32 cellular contexts compared by ENCODE assay signal in the genomic region with DNA sequence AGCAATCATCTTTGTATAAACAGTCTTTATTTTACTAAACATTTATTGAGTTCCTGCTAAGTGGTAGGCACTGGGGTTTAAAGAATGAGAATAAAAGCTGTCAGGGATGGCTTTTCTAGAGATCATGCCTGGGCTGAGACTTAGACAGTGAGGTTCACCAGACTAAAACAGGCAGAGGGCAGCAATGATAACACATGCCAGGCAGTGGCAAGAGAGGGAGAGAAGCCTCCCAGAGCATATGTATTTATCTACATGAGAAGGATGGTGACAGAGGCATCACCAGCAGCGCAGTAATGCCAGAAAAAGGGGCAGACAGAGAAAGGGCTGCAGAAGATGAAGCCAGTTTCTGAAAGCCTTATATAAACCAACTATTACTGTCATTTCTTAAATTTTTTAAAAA.
"Had no signal": no experiment of that assay in that cellular context is flagged by ENCODE, and none has a peak within 500 bp of the region (broad histone marks: within the 10 kb centered on the region; RNA-seq: fewer than 3 reads in every experiment).

No MANE protein-coding gene starts in this region.

- H3K36me3 ChIP-seq: left lung, lower lobe of right lung, neural progenitor cell, neutrophil, right atrium auricular region, right lobe of liver, thyroid gland, transverse colon, upper lobe of left lung, vagina had no signal

- H3K4me1 ChIP-seq: left lung, lower lobe of right lung, neural progenitor cell, parathyroid adenoma, right atrium auricular region, right lobe of liver, thyroid gland, upper lobe of left lung, vagina had no signal

- ATAC-seq: left colon; left lung; lower lobe of right lung; natural killer cell; right lobe of liver; stimulated activated memory B cell treated with anti-CD40 and anti-IgM and Interleukin-4, amounts not matched to agents 10 μg/mL and 1 μg/mL and 100 μg/mL, for 72 hours; stimulated activated naive CD8-positive, alpha-beta T cell treated with anti-CD3 and anti-CD28 coated beads, Interleukin-15, amount 100 ng/mL, for 72 hours had no signal

- H3K27me3 ChIP-seq: neural progenitor cell, neutrophil, right atrium auricular region, right lobe of liver, testis, thyroid gland, upper lobe of left lung, vagina had no signal

- H3K4me3 Mint-ChIP-seq: immature natural killer cell; mesothelial cell of epicardium; naive B cell; natural killer cell; nephron progenitor cell; neural progenitor cell; stimulated activated memory B cell treated with anti-CD40 and anti-IgM and Interleukin-4, amounts not matched to agents 10 μg/mL and 1 μg/mL and 100 μg/mL, for 72 hours; stimulated activated naive CD8-positive, alpha-beta T cell treated with anti-CD3 and anti-CD28 coated beads, Interleukin-15, amount 100 ng/mL, for 72 hours had no signal

- H3K27ac ChIP-seq: left lung, lower lobe of right lung, neural progenitor cell, neutrophil, parathyroid adenoma, right atrium auricular region, right lobe of liver, testis, thyroid gland, transverse colon, upper lobe of left lung, vagina had no signal

- H3K4me2 ChIP-seq: neural progenitor cell, smooth muscle cell had no signal

- H3K9ac ChIP-seq: neural progenitor cell, parathyroid adenoma had no signal

- H3K36me3 Mint-ChIP-seq: naive B cell; natural killer cell; neural progenitor cell; stimulated activated memory B cell treated with anti-CD40 and anti-IgM and Interleukin-4, amounts not matched to agents 10 μg/mL and 1 μg/mL and 100 μg/mL, for 72 hours had no signal

- DNase-seq: hypothalamus; immature natural killer cell; kidney; left colon; left lung; lower lobe of right lung; mesendoderm; naive B cell; natural killer cell; nephron progenitor cell; occipital lobe; right lobe of liver; stimulated activated CD4-positive, alpha-beta T cell treated with anti-CD3 and anti-CD28 coated beads, Interleukin-1b, Interleukin-23, amount 100 ng/mL, for 48 hours; stimulated activated CD4-positive, alpha-beta T cell treated with anti-CD3 and anti-CD28 coated beads, Interleukin-2, amount 100 ng/mL, for 48 hours; stimulated activated CD4-positive, alpha-beta T cell treated with anti-CD3 and anti-CD28 coated beads, Interleukin-4, amount 100 ng/mL, for 4 hours; stimulated activated CD8-positive, alpha-beta memory T cell treated with anti-CD3 and anti-CD28 coated beads, Interleukin-4, amount 100 ng/mL, for 48 hours; stimulated activated naive CD4-positive, alpha-beta T cell treated with Interleukin-2 at 50 U/mL for 16 hours; stimulated activated naive CD8-positive, alpha-beta T cell treated with anti-CD3 and anti-CD28 coated beads, Interleukin-15, amount 100 ng/mL, for 72 hours; substantia nigra; testis; thyroid gland; transverse colon; upper lobe of left lung had no signal

- H3K79me2 ChIP-seq: parathyroid adenoma had no signal

- H3K27me3 Mint-ChIP-seq: progenitor cell of endocrine pancreas; stimulated activated memory B cell treated with anti-CD40 and anti-IgM and Interleukin-4, amounts not matched to agents 10 μg/mL and 1 μg/mL and 100 μg/mL, for 72 hours had no signal

- H2AFZ ChIP-seq: neural progenitor cell, parathyroid adenoma had no signal

- H3K9me3 ChIP-seq: left lung, lower lobe of right lung, neutrophil, right atrium auricular region, right lobe of liver, testis, thyroid gland, transverse colon, upper lobe of left lung, vagina had no signal

- H3K4me3 ChIP-seq: left lung, lower lobe of right lung, neural progenitor cell, right atrium auricular region, right lobe of liver, smooth muscle cell, testis, thyroid gland, transverse colon, upper lobe of left lung, vagina had no signal

- H3K4me1 Mint-ChIP-seq: immature natural killer cell; naive B cell; natural killer cell; nephron progenitor cell; neural progenitor cell; stimulated activated memory B cell treated with anti-CD40 and anti-IgM and Interleukin-4, amounts not matched to agents 10 μg/mL and 1 μg/mL and 100 μg/mL, for 72 hours; stimulated activated naive CD8-positive, alpha-beta T cell treated with anti-CD3 and anti-CD28 coated beads, Interleukin-15, amount 100 ng/mL, for 72 hours had no signal

- H3K27ac Mint-ChIP-seq: immature natural killer cell; mesothelial cell of epicardium; naive B cell; natural killer cell; nephron progenitor cell; neural progenitor cell; progenitor cell of endocrine pancreas; stimulated activated memory B cell treated with anti-CD40 and anti-IgM and Interleukin-4, amounts not matched to agents 10 μg/mL and 1 μg/mL and 100 μg/mL, for 72 hours; stimulated activated naive CD8-positive, alpha-beta T cell treated with anti-CD3 and anti-CD28 coated beads, Interleukin-15, amount 100 ng/mL, for 72 hours had no signal

- H3K9me3 Mint-ChIP-seq: mesothelial cell of epicardium; natural killer cell; nephron progenitor cell; neural progenitor cell; stimulated activated memory B cell treated with anti-CD40 and anti-IgM and Interleukin-4, amounts not matched to agents 10 μg/mL and 1 μg/mL and 100 μg/mL, for 72 hours; stimulated activated naive CD8-positive, alpha-beta T cell treated with anti-CD3 and anti-CD28 coated beads, Interleukin-15, amount 100 ng/mL, for 72 hours had no signal
